ENCODE assay signal across 2 cellular contexts in genomic region chr19:15556634-15557181, GRCh38.
A peak's percentile ranks its signal among the peaks of the same experiment; 100 is the strongest.
TF ChIP-seq lines count a peak whose summit lies in the region.

No MANE protein-coding gene starts in this region.

TF ChIP-seq in HEK293, 187 proteins besides CTCF, POLR2A, EP300 and RAD21:
- TF ChIP-seq, protein P1, sequence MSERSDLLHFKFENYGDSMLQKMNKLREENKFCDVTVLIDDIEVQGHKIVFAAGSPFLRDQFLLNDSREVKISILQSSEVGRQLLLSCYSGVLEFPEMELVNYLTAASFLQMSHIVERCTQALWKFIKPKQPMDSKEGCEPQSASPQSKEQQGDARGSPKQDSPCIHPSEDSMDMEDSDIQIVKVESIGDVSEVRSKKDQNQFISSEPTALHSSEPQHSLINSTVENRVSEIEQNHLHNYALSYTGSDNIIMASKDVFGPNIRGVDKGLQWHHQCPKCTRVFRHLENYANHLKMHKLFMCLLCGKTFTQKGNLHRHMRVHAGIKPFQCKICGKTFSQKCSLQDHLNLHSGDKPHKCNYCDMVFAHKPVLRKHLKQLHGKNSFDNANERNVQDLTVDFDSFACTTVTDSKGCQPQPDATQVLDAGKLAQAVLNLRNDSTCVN (tag by site-specific recombination; optimal IDR thresholded peaks at IDR 0.05) = peak; percentile 83
- TF ChIP-seq ZNF266 (tag by site-specific recombination; IDR thresholded peaks at IDR 0.05; ENCODE audit: low read depth) (no peak), TRIM28 (IDR thresholded peaks at IDR 0.05; ENCODE audit: borderline replicate concordance, low read length) (0 out of 2 replicates have a peak, but pooled peaks have one; percentile 11), ZFP69B (tag by site-specific recombination; IDR thresholded peaks at IDR 0.05) (peak; percentile 6; the same call in 1 of the 2 replicates), ZNF580 (tag by site-specific recombination; IDR thresholded peaks at IDR 0.05) (no peak), ZNF37A (tag by site-specific recombination; IDR thresholded peaks at IDR 0.05) (peak; percentile 96), ZSCAN4 (tag by site-specific recombination; IDR thresholded peaks at IDR 0.05) (peak; percentile 94), KLF16 (tag by site-specific recombination; IDR thresholded peaks at IDR 0.05) (no peak)
- TF ChIP-seq, protein P2, sequence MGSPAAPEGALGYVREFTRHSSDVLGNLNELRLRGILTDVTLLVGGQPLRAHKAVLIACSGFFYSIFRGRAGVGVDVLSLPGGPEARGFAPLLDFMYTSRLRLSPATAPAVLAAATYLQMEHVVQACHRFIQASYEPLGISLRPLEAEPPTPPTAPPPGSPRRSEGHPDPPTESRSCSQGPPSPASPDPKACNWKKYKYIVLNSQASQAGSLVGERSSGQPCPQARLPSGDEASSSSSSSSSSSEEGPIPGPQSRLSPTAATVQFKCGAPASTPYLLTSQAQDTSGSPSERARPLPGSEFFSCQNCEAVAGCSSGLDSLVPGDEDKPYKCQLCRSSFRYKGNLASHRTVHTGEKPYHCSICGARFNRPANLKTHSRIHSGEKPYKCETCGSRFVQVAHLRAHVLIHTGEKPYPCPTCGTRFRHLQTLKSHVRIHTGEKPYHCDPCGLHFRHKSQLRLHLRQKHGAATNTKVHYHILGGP (tag by site-specific recombination; IDR thresholded peaks at IDR 0.05) = no peak

TF ChIP-seq in HepG2, 621 proteins besides CTCF, POLR2A, EP300 and RAD21:
- TF ChIP-seq ZBTB21 (CRISPR knock-in tag; IDR thresholded peaks at IDR 0.05) = no peak
- TF ChIP-seq, protein P3, sequence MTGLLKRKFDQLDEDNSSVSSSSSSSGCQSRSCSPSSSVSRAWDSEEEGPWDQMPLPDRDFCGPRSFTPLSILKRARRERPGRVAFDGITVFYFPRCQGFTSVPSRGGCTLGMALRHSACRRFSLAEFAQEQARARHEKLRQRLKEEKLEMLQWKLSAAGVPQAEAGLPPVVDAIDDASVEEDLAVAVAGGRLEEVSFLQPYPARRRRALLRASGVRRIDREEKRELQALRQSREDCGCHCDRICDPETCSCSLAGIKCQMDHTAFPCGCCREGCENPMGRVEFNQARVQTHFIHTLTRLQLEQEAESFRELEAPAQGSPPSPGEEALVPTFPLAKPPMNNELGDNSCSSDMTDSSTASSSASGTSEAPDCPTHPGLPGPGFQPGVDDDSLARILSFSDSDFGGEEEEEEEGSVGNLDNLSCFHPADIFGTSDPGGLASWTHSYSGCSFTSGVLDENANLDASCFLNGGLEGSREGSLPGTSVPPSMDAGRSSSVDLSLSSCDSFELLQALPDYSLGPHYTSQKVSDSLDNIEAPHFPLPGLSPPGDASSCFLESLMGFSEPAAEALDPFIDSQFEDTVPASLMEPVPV (CRISPR knock-in tag; IDR thresholded peaks at IDR 0.05) = 0 out of 2 replicates have a peak, but pooled peaks have one; percentile 39
- TF ChIP-seq CREB1 (IDR thresholded peaks at IDR 0.05) = 0 out of 2 replicates have a peak, but pooled peaks have one; percentile 7
- no peak for TF ChIP-seq CREB1 (CRISPR knock-in tag; IDR thresholded peaks at IDR 0.05)
- TF ChIP-seq ZNF737 (CRISPR knock-in tag; IDR thresholded peaks at IDR 0.05; ENCODE audit: borderline replicate concordance) = 0 out of 2 replicates have a peak, but pooled peaks have one; percentile 65
- 0 out of 2 replicates have a peak, but pooled peaks have one; percentile 1 for TF ChIP-seq ZNF83 (CRISPR knock-in tag; IDR thresholded peaks at IDR 0.05; ENCODE audit: borderline replicate concordance)
- 0 out of 2 replicates have a peak, but pooled peaks have one; percentile 13 for TF ChIP-seq SAP130 (CRISPR knock-in tag; IDR thresholded peaks at IDR 0.05; ENCODE audit: low read depth)
- 0 out of 2 replicates have a peak, but pooled peaks have one; percentile 6 for TF ChIP-seq DRAP1 (CRISPR knock-in tag; IDR thresholded peaks at IDR 0.05)
- TF ChIP-seq ZNF761 (CRISPR knock-in tag; conservative IDR thresholded peaks at IDR 0.05) = no peak
- peak; percentile 28; the same call in 1 of the 2 replicates for TF ChIP-seq MNT (IDR thresholded peaks at IDR 0.05)
- TF ChIP-seq HIC2 (CRISPR knock-in tag; IDR thresholded peaks at IDR 0.05; ENCODE audit: low read depth) = no peak
- TF ChIP-seq TEAD3 (CRISPR knock-in tag; optimal IDR thresholded peaks at IDR 0.05; ENCODE audit: borderline replicate concordance) = peak; percentile 29
- TF ChIP-seq RORA (CRISPR knock-in tag; IDR thresholded peaks at IDR 0.05) = no peak
- TF ChIP-seq NBN (conservative IDR thresholded peaks at IDR 0.05) = no peak
- TF ChIP-seq NR2F6 (IDR thresholded peaks at IDR 0.05) = no peak
- no peak for TF ChIP-seq NR2F6 (CRISPR knock-in tag; IDR thresholded peaks at IDR 0.05)
- TF ChIP-seq ZNF646 (CRISPR knock-in tag; IDR thresholded peaks at IDR 0.05) = 0 out of 2 replicates have a peak, but pooled peaks have one; percentile 56
